ENCODE assay signal across 12 cellular contexts in genomic region chr16:11162571-11163268, GRCh38.
DNase-seq lines count a peak whose midpoint lies in the region; ATAC-seq and TF ChIP-seq lines count a peak whose summit lies in the region.
"Had no signal": no experiment of that assay in that cellular context is flagged by ENCODE, and none has a peak within 500 bp of the region (broad histone marks: within the 10 kb centered on the region; RNA-seq: fewer than 3 reads in every experiment).

No MANE protein-coding gene starts in this region.

- intact Hi-C loops in psoas muscle (cut with DNase I): no loop called here

- ATAC-seq in DND-41 (ENCODE audit: insufficient read depth, low read depth) (no peak), SK-N-SH treated with all-trans-retinoic acid at 6 μM for 48 hours (peak; percentile 27; the same call in 1 of the 3 replicates), psoas muscle (peak in 3 of 4 donors; percentile 33 to 49 (median 38)), HG03571 (IDR thresholded peaks at IDR 0.05; ENCODE audit: unreplicated experiment) (no peak)

- no peaks in the 10 kb centered on the region for H4K20me1 ChIP-seq in DND-41 (ENCODE audit: insufficient read depth, low read length)

- peaks cover 18% of the 10 kb centered on the region for H3K36me3 ChIP-seq in DND-41 (ENCODE audit: insufficient read depth, low read length)
- peaks cover 0 to 11% of the 10 kb centered on the region in 2 donors for H3K36me3 ChIP-seq in psoas muscle (ENCODE audit: insufficient read depth in 1 of 2, low read depth in 1 of 2)

- no peak overlapping the region for H2AFZ ChIP-seq in DND-41 (ENCODE audit: low read depth, low read length)

- H3K9me3 ChIP-seq in DND-41 (ENCODE audit: insufficient read depth, low read length, severe bottlenecking) (no peaks in the 10 kb centered on the region), psoas muscle (no peaks in the 10 kb centered on the region)

- DNase-seq in DND-41 (no peak), fibroblast of villous mesenchyme (ENCODE audit: low read depth) (peak; percentile 44), psoas muscle (peak in 1 of 2 donors; percentile 23), T-helper 1 cell (no peak), CD1c-positive myeloid dendritic cell (ENCODE audit: extremely low spot score) (no peak), NCI-H1436 treated with DMSO at 0.1 percent for 48 hours (lab: John Stamatoyannopoulos, UW) (no peak)
- DNase-seq: mammary epithelial cell, NCI-H1436, NCI-H526 treated with DMSO at 0.1 percent for 48 hours, nucleus accumbens had no signal

- H3K27ac ChIP-seq in DND-41 (ENCODE audit: low read length) (peak overlapping the region; percentile 8; the same call in 1 of the 2 replicates), psoas muscle (peak overlapping the region; percentile 78)

- no peak overlapping the region for H3K4me3 ChIP-seq in DND-41 (ENCODE audit: low read depth in 1 of 2, low read length in 2 of 2)
- no peak overlapping the region for H3K4me3 ChIP-seq in fibroblast of villous mesenchyme (ENCODE audit: low read depth, low read length)
- no peak overlapping the region for H3K4me3 ChIP-seq in psoas muscle

- no peak overlapping the region for H3K4me2 ChIP-seq in DND-41 (ENCODE audit: insufficient read depth, low read length)

- no peak overlapping the region for H3K9ac ChIP-seq in DND-41 (ENCODE audit: low read depth, low read length)

- H3K27me3 ChIP-seq in DND-41 (ENCODE audit: insufficient read depth, low read length, poor library complexity): no peaks in the 10 kb centered on the region
- no peaks in the 10 kb centered on the region for H3K27me3 ChIP-seq in psoas muscle (ENCODE audit: insufficient read depth in 3 of 3, low read length in 2 of 3)

- no peaks in the 10 kb centered on the region for H3K79me2 ChIP-seq in DND-41 (ENCODE audit: insufficient read depth, low read length)

- TF ChIP-seq CTCF in DND-41 (IDR thresholded peaks at IDR 0.05; ENCODE audit: borderline replicate concordance, extremely low read depth, low read length, poor library complexity, severe bottlenecking) (no peak), fibroblast of villous mesenchyme (IDR thresholded peaks at IDR 0.05; ENCODE audit: insufficient read depth, low read depth, low read length) (no peak), psoas muscle (IDR thresholded peaks at IDR 0.05) (no peak)

- 48 to 65% (median 49%) methylated on average over 9 of the region's 9 CpGs for WGBS in psoas muscle, 3 donors

- H3K4me1 ChIP-seq in DND-41 (ENCODE audit: insufficient read depth, low read length) (peaks cover 22% of the 10 kb centered on the region), psoas muscle (peaks cover 26% of the 10 kb centered on the region)

TF ChIP-seq in SK-N-SH treated with all-trans-retinoic acid at 6 μM for 48 hours, 23 proteins besides CTCF, POLR2A, EP300 and RAD21 (continues in another document):
- TF ChIP-seq ISL1 (CRISPR knock-in tag; IDR thresholded peaks at IDR 0.05): no peak
- no peak for TF ChIP-seq ZNF8 (CRISPR knock-in tag; IDR thresholded peaks at IDR 0.05)
- no peak for TF ChIP-seq PPARA (CRISPR knock-in tag; IDR thresholded peaks at IDR 0.05; ENCODE audit: borderline replicate concordance)
- TF ChIP-seq ARNTL (CRISPR knock-in tag; IDR thresholded peaks at IDR 0.05; ENCODE audit: borderline replicate concordance, low read depth): no peak
- no peak for TF ChIP-seq ZFP30 (CRISPR knock-in tag; IDR thresholded peaks at IDR 0.05)
- no peak for TF ChIP-seq ZC3H10 (CRISPR knock-in tag; IDR thresholded peaks at IDR 0.05)
- TF ChIP-seq BACH2 (CRISPR knock-in tag; IDR thresholded peaks at IDR 0.05; ENCODE audit: borderline replicate concordance): no peak
- TF ChIP-seq POU6F1 (CRISPR knock-in tag; IDR thresholded peaks at IDR 0.05; ENCODE audit: borderline replicate concordance, low read depth): no peak
- no peak for TF ChIP-seq ESRRG (CRISPR knock-in tag; IDR thresholded peaks at IDR 0.05)
- TF ChIP-seq SNAI2 (CRISPR knock-in tag; IDR thresholded peaks at IDR 0.05): no peak
- TF ChIP-seq PATZ1 (CRISPR knock-in tag; IDR thresholded peaks at IDR 0.05; ENCODE audit: borderline replicate concordance): no peak
- no peak for TF ChIP-seq RARB (CRISPR knock-in tag; IDR thresholded peaks at IDR 0.05)
- no peak for TF ChIP-seq OSR1 (CRISPR knock-in tag; IDR thresholded peaks at IDR 0.05)
- no peak for TF ChIP-seq ZFP3 (CRISPR knock-in tag; IDR thresholded peaks at IDR 0.05)
- TF ChIP-seq CREB5 (CRISPR knock-in tag; IDR thresholded peaks at IDR 0.05; ENCODE audit: low read depth): no peak
- no peak for TF ChIP-seq ZNF565 (CRISPR knock-in tag; conservative IDR thresholded peaks at IDR 0.05; ENCODE audit: low read depth)
- TF ChIP-seq GLIS3 (CRISPR knock-in tag; IDR thresholded peaks at IDR 0.05): no peak
- TF ChIP-seq CSRNP3 (CRISPR knock-in tag; IDR thresholded peaks at IDR 0.05): no peak
- no peak for TF ChIP-seq TSHZ2 (CRISPR knock-in tag; IDR thresholded peaks at IDR 0.05)

Comparison
In these comparisons a context has a peak if more than half of its experiments do, and no peak if none do; other contexts are left out.
1. ATAC-seq: peak in SK-N-SH treated with all-trans-retinoic acid at 6 μM for 48 hours (single experiment) and psoas muscle (3 of 4); none in DND-41 (single experiment) and HG03571 (single experiment).